Comparison of ENCODE assay signal across 21 cellular contexts in the genomic region with DNA sequence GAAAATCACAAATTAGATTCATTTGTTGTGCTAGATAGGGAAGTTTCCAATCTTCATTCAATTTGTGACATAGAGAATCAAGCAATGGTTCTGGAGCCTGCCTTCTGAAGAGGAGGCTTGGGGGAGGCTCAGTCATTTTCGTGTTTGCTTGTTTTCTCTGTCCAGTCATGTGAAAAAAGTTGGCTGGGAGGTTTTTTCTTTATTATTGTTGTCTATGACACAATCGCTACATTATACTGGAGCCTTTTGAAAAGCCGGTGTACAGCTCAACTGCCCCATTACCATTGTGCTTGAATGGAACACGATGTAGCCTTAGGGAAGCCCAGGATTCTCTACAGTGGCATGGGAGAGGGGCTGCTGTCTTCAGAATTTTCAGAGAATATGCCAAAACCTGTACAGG. TPM values are rescaled to one million over a fixed set of nuclear protein-coding genes. Genes with fewer than 3 reads are reported as not detected.
DNase-seq lines count a peak whose midpoint lies in the region; ATAC-seq and TF ChIP-seq lines count a peak whose summit lies in the region.
"Had no signal": no experiment of that assay in that cellular context is flagged by ENCODE, and none has a peak within 500 bp of the region (broad histone marks: within the 10 kb centered on the region; RNA-seq: fewer than 3 reads in every experiment).

No MANE protein-coding gene starts in this region.

- H3K4me3 Mint-ChIP-seq in nephron = peak overlapping the region in 2 of 3 experiments; percentile 5 to 12
- H3K4me3 Mint-ChIP-seq: activated B cell treated with CpG ODN at 0.5 μM for 24 hours; activated naive CD8-positive, alpha-beta T cell treated with anti-CD3 and anti-CD28 coated beads, Interleukin-2, amount 50 U/mL, for 24 hours; CD8-positive, alpha-beta T cell; natural killer cell; stimulated activated naive CD8-positive, alpha-beta T cell treated with anti-CD3 and anti-CD28 coated beads, Interleukin-15, amount 100 ng/mL, for 72 hours had no signal

- H3K27ac ChIP-seq in BLaER1 = no peak overlapping the region
- peak overlapping the region; percentile 96 for H3K27ac ChIP-seq in caudate nucleus (ENCODE audit: low read depth, low read length)
- H3K27ac ChIP-seq in PC-3 (ENCODE audit: low read length) = no peak overlapping the region
- H3K27ac ChIP-seq: RWPE1 had no signal

- intact Hi-C loops in PC-3 (cut with micrococcal nuclease) = no loop called here

- H3F3A ChIP-seq in PC-3 (ENCODE audit: low read length, unreplicated experiment) = no peaks in the 10 kb centered on the region

- H3K9ac ChIP-seq in BLaER1 (no peak overlapping the region), PC-3 (ENCODE audit: low read length) (no peak overlapping the region)

- POLR2A ChIA-PET in PC-3 (lab: Charles Lee; ENCODE audit: unreplicated experiment) = no interaction called here

- H3K4me1 Mint-ChIP-seq in nephron = peaks cover 46% of the 10 kb centered on the region
- H3K4me1 Mint-ChIP-seq: activated B cell treated with CpG ODN at 0.5 μM for 24 hours; activated naive CD8-positive, alpha-beta T cell treated with anti-CD3 and anti-CD28 coated beads, Interleukin-2, amount 50 U/mL, for 24 hours; stimulated activated naive CD8-positive, alpha-beta T cell treated with anti-CD3 and anti-CD28 coated beads, Interleukin-15, amount 100 ng/mL, for 72 hours had no signal

- no peaks in the 10 kb centered on the region for H4K20me1 ChIP-seq in BLaER1
- H4K20me1 ChIP-seq in PC-3 (ENCODE audit: low read length) = no peaks in the 10 kb centered on the region

- peaks cover 25% of the 10 kb centered on the region for H3K27me3 Mint-ChIP-seq in nephron (ENCODE audit: low read depth)
- H3K27me3 Mint-ChIP-seq: activated B cell treated with CpG ODN at 0.5 μM for 24 hours; stimulated activated naive CD8-positive, alpha-beta T cell treated with anti-CD3 and anti-CD28 coated beads, Interleukin-15, amount 100 ng/mL, for 72 hours had no signal

- H2AFZ ChIP-seq in PC-3 (ENCODE audit: low read length) = no peak overlapping the region

- H3K79me2 ChIP-seq in PC-3 (ENCODE audit: low read length) = no peaks in the 10 kb centered on the region

- peaks cover 17% of the 10 kb centered on the region for H3K4me1 ChIP-seq in BLaER1
- H3K4me1 ChIP-seq in PC-3 (ENCODE audit: insufficient read depth, low read length) = no peaks in the 10 kb centered on the region

- H3K27me3 ChIP-seq in BLaER1 = no peaks in the 10 kb centered on the region
- peaks cover 7% of the 10 kb centered on the region; the same call in 1 of the 2 replicates for H3K27me3 ChIP-seq in PC-3 (ENCODE audit: low read length)

- CTCF ChIA-PET in PC-3 (lab: Charles Lee) = no interaction called here

- H3K9me3 ChIP-seq in BLaER1 (no peaks in the 10 kb centered on the region), PC-3 (ENCODE audit: low read length) (no peaks in the 10 kb centered on the region)

- H3K36me3 ChIP-seq in BLaER1 (no peaks in the 10 kb centered on the region), PC-3 (ENCODE audit: low read depth, low read length) (no peaks in the 10 kb centered on the region)

- no peak for ATAC-seq in HG03378 (IDR thresholded peaks at IDR 0.05; ENCODE audit: unreplicated experiment)
- no peak for ATAC-seq in PC-3
- ATAC-seq: activated naive CD8-positive, alpha-beta T cell treated with anti-CD3 and anti-CD28 coated beads, Interleukin-2, amount 50 U/mL, for 24 hours; CD8-positive, alpha-beta T cell; GM12878; natural killer cell; stimulated activated naive CD8-positive, alpha-beta T cell treated with anti-CD3 and anti-CD28 coated beads, Interleukin-15, amount 100 ng/mL, for 72 hours had no signal

- peak overlapping the region; percentile 73 to 90 (median 86) for H3K27ac Mint-ChIP-seq in nephron
- H3K27ac Mint-ChIP-seq: activated B cell treated with CpG ODN at 0.5 μM for 24 hours; activated naive CD8-positive, alpha-beta T cell treated with anti-CD3 and anti-CD28 coated beads, Interleukin-2, amount 50 U/mL, for 24 hours; CD8-positive, alpha-beta T cell; natural killer cell; stimulated activated naive CD8-positive, alpha-beta T cell treated with anti-CD3 and anti-CD28 coated beads, Interleukin-15, amount 100 ng/mL, for 72 hours had no signal

- no TSS peak for BruUV-seq in PC-3 (replicated peaks; lab: Mats Ljungman, UMichigan)

- no peaks in the 10 kb centered on the region for H3K36me3 Mint-ChIP-seq in nephron (ENCODE audit: low read depth)
- H3K36me3 Mint-ChIP-seq: CD8-positive, alpha-beta T cell; natural killer cell had no signal

- H3K9me2 ChIP-seq in PC-3 (replicated peaks; ENCODE audit: low read length) = no peaks in the 10 kb centered on the region

- H3K4me2 ChIP-seq in BLaER1 = peak overlapping the region; percentile 38; the same call in 1 of the 2 replicates
- H3K4me2 ChIP-seq in PC-3 (ENCODE audit: low read length) = no peak overlapping the region

- H3K4me3 ChIP-seq in BLaER1 = no peak overlapping the region
- H3K4me3 ChIP-seq in PC-3 (ENCODE audit: low read length) = no peak overlapping the region
- H3K4me3 ChIP-seq: GM12878, lung had no signal

- TF ChIP-seq CTCF in nephron (IDR thresholded peaks at IDR 0.05; ENCODE audit: unreplicated experiment in 3 of 3) = no peak
- no peak for TF ChIP-seq CTCF in PC-3 (conservative IDR thresholded peaks at IDR 0.05; ENCODE audit: low read depth, low read length)

- peaks cover 4% of the 10 kb centered on the region for H3K9me3 Mint-ChIP-seq in nephron
- H3K9me3 Mint-ChIP-seq: activated B cell treated with CpG ODN at 0.5 μM for 24 hours; activated naive CD8-positive, alpha-beta T cell treated with anti-CD3 and anti-CD28 coated beads, Interleukin-2, amount 50 U/mL, for 24 hours; natural killer cell had no signal

- DNase-seq in NCI-H2029 (lab: John Stamatoyannopoulos, UW) (peak; percentile 31), caudate nucleus (lab: John Stamatoyannopoulos, UW) (peak in 46 of 61 donors; percentile 6 to 83 (median 48)), D341Med (ENCODE audit: low spot score) (no peak), UCSD-AML1 (lab: John Stamatoyannopoulos, UW; ENCODE audit: unreplicated experiment) (no peak), PC-3 (no peak)
- DNase-seq: activated B cell treated with CpG ODN at 0.5 μM for 24 hours; activated CD8-positive, alpha-beta memory T cell treated with anti-CD3 and anti-CD28 coated beads for 24 hours; activated naive CD8-positive, alpha-beta T cell treated with anti-CD3 and anti-CD28 coated beads, Interleukin-2, amount 50 U/mL, for 24 hours; CD8-positive, alpha-beta T cell; cerebellar nuclear complex; H7; natural killer cell; NCI-H1694; stimulated activated naive CD8-positive, alpha-beta T cell treated with anti-CD3 and anti-CD28 coated beads, Interleukin-15, amount 100 ng/mL, for 72 hours; T-helper 1 cell had no signal

RNA-seq across cellular contexts. Expression of a gene that starts 57.9 kb away (rescaled TPM):
- not detected in 2 replicates for total RNA-seq in PC-3 (2014; rRNA removed)
- total RNA-seq: activated B cell treated with CpG ODN at 0.5 μM for 24 hours had no signal

Comparison
In these comparisons a context has a peak if more than half of its experiments do, and no peak if none do; other contexts are left out.
1. DNase-seq: peak in NCI-H2029 (single experiment) and caudate nucleus (46 of 61); none in D341Med (single experiment), UCSD-AML1 (single experiment) and PC-3 (single experiment).